Comparison of ENCODE assay signal across 1 cellular context in the genomic region with DNA sequence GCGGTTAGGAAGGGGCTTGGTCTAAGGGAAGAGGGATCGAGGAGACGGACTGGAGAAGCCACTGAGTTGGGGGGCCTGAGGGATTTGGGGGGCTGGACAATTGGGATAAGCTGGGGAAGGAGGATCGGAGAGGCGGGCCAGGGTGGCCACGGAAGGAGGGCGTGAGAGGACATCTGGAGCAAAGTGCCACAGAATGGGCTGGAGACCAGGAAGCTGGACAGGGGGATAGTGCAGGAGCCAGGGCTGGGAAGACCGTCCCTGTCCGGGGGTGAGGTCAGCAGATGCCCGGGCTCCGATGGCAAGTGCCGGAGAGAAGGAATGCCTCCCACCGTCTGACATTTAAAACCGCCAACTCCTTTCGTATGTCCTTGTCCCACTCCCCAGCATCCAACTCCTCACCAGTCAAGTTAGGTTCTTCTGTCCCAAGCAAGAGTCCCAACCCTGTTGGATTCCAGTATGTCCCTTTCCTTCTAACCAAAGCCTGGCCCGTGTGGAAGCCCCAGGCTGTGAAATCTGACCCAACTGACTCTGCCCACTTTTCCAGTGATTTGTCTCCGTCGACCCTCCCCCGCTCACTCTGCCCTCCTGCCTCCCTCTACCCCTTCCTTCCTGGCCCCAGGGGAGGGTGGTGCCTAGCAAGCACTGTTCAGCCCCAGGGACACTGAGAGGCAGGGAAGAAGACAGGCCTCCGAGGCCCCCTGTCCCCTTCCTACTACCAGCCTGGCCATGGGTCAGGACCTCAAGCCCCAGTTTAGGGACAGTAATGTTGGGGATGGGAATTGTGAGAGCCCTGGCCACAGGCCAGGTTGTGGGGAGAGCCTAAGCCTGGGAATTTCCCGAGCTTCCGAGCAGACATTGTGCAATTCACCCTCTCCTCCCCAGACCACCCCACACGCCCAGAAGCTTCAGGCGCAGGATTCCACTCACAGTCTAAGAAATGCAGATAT.
TF ChIP-seq lines count a peak whose summit lies in the region.

No MANE protein-coding gene starts in this region.

TF ChIP-seq in IMR-90, 13 proteins besides CTCF, POLR2A, EP300 and RAD21:
- TF ChIP-seq CEBPB (IDR thresholded peaks at IDR 0.05; ENCODE audit: low read depth, low read length) (peak; percentile 96), MAZ (IDR thresholded peaks at IDR 0.05; ENCODE audit: borderline replicate concordance, low read depth, low read length) (peak; percentile 35; the same call in 1 of the 2 replicates), MXI1 (IDR thresholded peaks at IDR 0.05; ENCODE audit: borderline replicate concordance, low read depth, low read length) (no peak)
